In genomic region chr2:130332271-130333073, GRCh38 we compare ENCODE assay signal across 8 cellular contexts. TPM values are rescaled to one million over a fixed set of nuclear protein-coding genes. Genes with fewer than 3 reads are reported as not detected.
DNase-seq lines count a peak whose midpoint lies in the region; ATAC-seq and TF ChIP-seq lines count a peak whose summit lies in the region.

No MANE protein-coding gene starts in this region.

- TF ChIP-seq CTCF in DND-41 (IDR thresholded peaks at IDR 0.05; ENCODE audit: borderline replicate concordance, extremely low read depth, low read length, poor library complexity, severe bottlenecking) (peak; percentile 86), type B pancreatic cell (conservative IDR thresholded peaks at IDR 0.05) (peak; percentile 99)

- no peak overlapping the region for H4K8ac ChIP-seq in trophoblast cell (ENCODE audit: low read depth, low read length)

- H3K9me3 ChIP-seq in DND-41 (ENCODE audit: insufficient read depth, low read length, severe bottlenecking), result no peaks in the 10 kb centered on the region
- no peaks in the 10 kb centered on the region for H3K9me3 ChIP-seq in HUES64 (ENCODE audit: insufficient read depth, low read depth, low read length)
- no peaks in the 10 kb centered on the region for H3K9me3 ChIP-seq in trophoblast cell (ENCODE audit: insufficient read depth, low read depth, low read length)

- H4K12ac ChIP-seq in trophoblast cell (ENCODE audit: low read depth, low read length), result no peak overlapping the region

- peak overlapping the region; percentile 12; the same call in 1 of the 2 replicates for H3K4me2 ChIP-seq in DND-41 (ENCODE audit: insufficient read depth, low read length)
- peak overlapping the region; percentile 74 for H3K4me2 ChIP-seq in trophoblast cell (ENCODE audit: low read length)

- peaks cover 3% of the 10 kb centered on the region for H3K79me1 ChIP-seq in trophoblast cell (ENCODE audit: low read length)

- no peak overlapping the region for H2BK120ac ChIP-seq in trophoblast cell (ENCODE audit: insufficient read depth, low read length, poor library complexity)

- peak overlapping the region; percentile 57 for H3K27ac Mint-ChIP-seq in type B pancreatic cell

- H3K14ac ChIP-seq in trophoblast cell (ENCODE audit: low read length), result no peak overlapping the region

- H3K4me1 Mint-ChIP-seq in type B pancreatic cell (ENCODE audit: unreplicated experiment), result peaks cover 20% of the 10 kb centered on the region

- H3K4me3 Mint-ChIP-seq in type B pancreatic cell, result peak overlapping the region; percentile 77

- H3K4me3 ChIP-seq in DND-41 (ENCODE audit: low read depth in 1 of 2, low read length in 2 of 2), result no peak overlapping the region
- H3K4me3 ChIP-seq in HUES64 (ENCODE audit: low read length), result peak overlapping the region; percentile 50
- no peak overlapping the region for H3K4me3 ChIP-seq in trophoblast cell (ENCODE audit: low read depth, low read length)

- H3K36me3 ChIP-seq in DND-41 (ENCODE audit: insufficient read depth, low read length) (no peaks in the 10 kb centered on the region), HUES64 (ENCODE audit: insufficient read depth, low read length) (no peaks in the 10 kb centered on the region), trophoblast cell (ENCODE audit: control insufficient read depth in 1 of 2, insufficient read depth in 2 of 2, low read length in 2 of 2) (no peaks in the 10 kb centered on the region)

- DNase-seq in DND-41 (peak; percentile 67), SHP77 treated with DMSO at 0.1 percent for 48 hours (lab: John Stamatoyannopoulos, UW) (peak; percentile 30), foreskin melanocyte (peak; percentile 52), trophoblast cell (peak; percentile 74 to 90), type B pancreatic cell (ENCODE audit: extremely low spot score, unreplicated experiment) (peak; percentile 81)
- peak; percentile 53 for DNase-seq in activated gamma-delta T cell treated with anti-CD3 and anti-CD28 coated beads, Interleukin-2, amount 50 U/mL, for 16 hours (ENCODE audit: low read depth)

- H4K91ac ChIP-seq in trophoblast cell (ENCODE audit: low read depth, low read length), result no peak overlapping the region

- H3K4me1 ChIP-seq in DND-41 (ENCODE audit: insufficient read depth, low read length) (peaks cover 5% of the 10 kb centered on the region), HUES64 (ENCODE audit: insufficient read depth, low read length) (peaks cover 10% of the 10 kb centered on the region; the same call in 1 of the 2 replicates), trophoblast cell (ENCODE audit: control insufficient read depth in 1 of 2, insufficient read depth in 2 of 2, low read length in 2 of 2) (peaks cover 11 to 13% of the 10 kb centered on the region in 2 experiments)

- H2BK12ac ChIP-seq in trophoblast cell (ENCODE audit: low read length), result no peak overlapping the region

- H2AK5ac ChIP-seq in trophoblast cell (ENCODE audit: low read length), result no peak overlapping the region

- H3K27me3 ChIP-seq in DND-41 (ENCODE audit: insufficient read depth, low read length, poor library complexity) (peaks cover 12% of the 10 kb centered on the region), HUES64 (ENCODE audit: insufficient read depth, low read length) (peaks cover 10% of the 10 kb centered on the region), trophoblast cell (ENCODE audit: insufficient read depth, low read length) (no peaks in the 10 kb centered on the region)

- H3K79me2 ChIP-seq in DND-41 (ENCODE audit: insufficient read depth, low read length) (no peaks in the 10 kb centered on the region), trophoblast cell (ENCODE audit: control insufficient read depth, insufficient read depth, low read length, poor library complexity) (no peaks in the 10 kb centered on the region)

- H2AFZ ChIP-seq in DND-41 (ENCODE audit: low read depth, low read length), result peak overlapping the region; percentile 49
- H2AFZ ChIP-seq in trophoblast cell (ENCODE audit: insufficient read depth, low read length, poor library complexity), result no peak overlapping the region

- no peaks in the 10 kb centered on the region for H3K9me3 Mint-ChIP-seq in type B pancreatic cell

- H2BK5ac ChIP-seq in trophoblast cell (ENCODE audit: low read depth, low read length, poor library complexity), result no peak overlapping the region

- WGBS in HUES64, result 39% methylated on average over 28 of the region's 29 CpGs
- WGBS in trophoblast cell (ENCODE audit: extremely low coverage, insufficient coverage, insufficient read length), result no CpG with 5 or more reads among the region's 29 CpGs

- H3K23ac ChIP-seq in trophoblast cell (ENCODE audit: low read length), result no peak overlapping the region

- no peak overlapping the region for H3K18ac ChIP-seq in trophoblast cell (ENCODE audit: low read length)

- no peaks in the 10 kb centered on the region for H4K20me1 ChIP-seq in DND-41 (ENCODE audit: insufficient read depth, low read length)

- H3K9ac ChIP-seq in DND-41 (ENCODE audit: low read depth, low read length) (no peak overlapping the region), HUES64 (ENCODE audit: low read depth, low read length) (peak overlapping the region; percentile 29; the same call in 1 of the 2 replicates), trophoblast cell (ENCODE audit: low read length) (no peak overlapping the region)

- H3K27ac ChIP-seq in DND-41 (ENCODE audit: low read length), result no peak overlapping the region
- H3K27ac ChIP-seq in HUES64 (ENCODE audit: low read depth, low read length), result no peak overlapping the region
- no peak overlapping the region for H3K27ac ChIP-seq in trophoblast cell (ENCODE audit: low read depth, low read length)

- ATAC-seq in DND-41 (ENCODE audit: insufficient read depth, low read depth) (peak; percentile 91), GM21390 (IDR thresholded peaks at IDR 0.05; ENCODE audit: unreplicated experiment) (peak; percentile 85)

- peaks cover 52% of the 10 kb centered on the region for H3K27me3 Mint-ChIP-seq in type B pancreatic cell

- peaks cover 5% of the 10 kb centered on the region for H3K36me3 Mint-ChIP-seq in type B pancreatic cell

- no peak overlapping the region for H3K4ac ChIP-seq in trophoblast cell (ENCODE audit: low read depth, low read length)

RNA-seq across cellular contexts. Expression of gene IMP4, which starts 10.2 kb away (rescaled TPM):
- 70.9 TPM for polyA plus RNA-seq in HUES64 (2013, experiment 1 of 2)
- 74.4 TPM for polyA plus RNA-seq in HUES64 (2013, experiment 2 of 2)
- polyA plus RNA-seq in trophoblast cell (2013), result 46.6 and 47.8 TPM in 2 replicates
- 53.6 and 67.0 TPM in 2 replicates for total RNA-seq in type B pancreatic cell (ENCODE audit: low replicate concordance)

RNA-seq across cellular contexts. Expression of gene PTPN18, which starts 23.4 kb away (rescaled TPM):
- polyA plus RNA-seq in HUES64 (2013, experiment 1 of 2), result 5.7 TPM
- 9.7 TPM for polyA plus RNA-seq in HUES64 (2013, experiment 2 of 2)
- polyA plus RNA-seq in trophoblast cell (2013), result 10.6 and 12.1 TPM in 2 replicates
- total RNA-seq in type B pancreatic cell (ENCODE audit: low replicate concordance), result 35.8 and 37.5 TPM in 2 replicates

Comparison
In these comparisons a context has a peak if more than half of its experiments do, and no peak if none do; other contexts are left out.
1. DNase-seq: peak in every context shown above with its lines; median percentile 82 in trophoblast cell; 81 in type B pancreatic cell; 67 in DND-41; 53 in activated gamma-delta T cell treated with anti-CD3 and anti-CD28 coated beads, Interleukin-2, amount 50 U/mL, for 16 hours; 52 in foreskin melanocyte; 30 in SHP77 treated with DMSO at 0.1 percent for 48 hours.